Comparison of ENCODE assay signal across 26 cellular contexts in genomic region chr6:46255528-46255927, GRCh38.
DNase-seq lines count a peak whose midpoint lies in the region; ATAC-seq, FAIRE-seq and TF ChIP-seq lines count a peak whose summit lies in the region.
"Had no signal": no experiment of that assay in that cellular context is flagged by ENCODE, and none has a peak within 500 bp of the region (broad histone marks: within the 10 kb centered on the region; RNA-seq: fewer than 3 reads in every experiment).

No MANE protein-coding gene starts in this region.

- TF ChIP-seq POLR2A in right lobe of liver (IDR thresholded peaks at IDR 0.05), result no peak
- TF ChIP-seq POLR2A in HepG2 (IDR thresholded peaks at IDR 0.05; ENCODE audit: insufficient read depth in 1 of 2, low read depth in 2 of 2, low read length in 2 of 2), result no peak
- no peak for TF ChIP-seq POLR2A in esophagus squamous epithelium (IDR thresholded peaks at IDR 0.05)
- TF ChIP-seq POLR2A in suprapubic skin (IDR thresholded peaks at IDR 0.05), result no peak

- ATAC-seq in right lobe of liver, result peak in 3 of 4 donors; percentile 33 to 77 (median 63)
- ATAC-seq in HepG2, result no peak
- no peak for ATAC-seq in HG03520 (IDR thresholded peaks at IDR 0.05; ENCODE audit: unreplicated experiment)
- ATAC-seq: A549, HCT116 had no signal

- TF ChIP-seq CTCF in right lobe of liver (IDR thresholded peaks at IDR 0.05) (no peak), HepG2 (CRISPR knock-in tag; IDR thresholded peaks at IDR 0.05) (no peak), hepatocyte (IDR thresholded peaks at IDR 0.05; ENCODE audit: poor library complexity) (no peak), esophagus squamous epithelium (IDR thresholded peaks at IDR 0.05) (no peak), suprapubic skin (IDR thresholded peaks at IDR 0.05) (no peak)

- H3K4me2 ChIP-seq in HepG2 (ENCODE audit: low read depth, low read length), result no peak overlapping the region
- no peak overlapping the region for H3K4me2 ChIP-seq in hepatocyte
- H3K4me2 ChIP-seq: A549; BLaER1 treated with 17β-estradiol and CSF1 and Interleukin-3, amounts not matched to agents 10 nM and 100 nM had no signal

- intact Hi-C loops in right lobe of liver (cut with DNase I) (no loop called here), HepG2 (cut with micrococcal nuclease; ENCODE audit: unreplicated experiment) (no loop called here), esophagus squamous epithelium (cut with DNase I) (no loop called here)

- no TSS peak for BruUV-seq in HepG2 (replicated peaks; lab: Mats Ljungman, UMichigan)

- H3K79me2 ChIP-seq in HepG2 (ENCODE audit: insufficient read depth, low read length), result no peaks in the 10 kb centered on the region
- H3K79me2 ChIP-seq in hepatocyte, result no peaks in the 10 kb centered on the region

- H3K4me3 ChIP-seq in right lobe of liver (no peak overlapping the region), HepG2 (replicated peaks in 1 of 3; ENCODE audit: insufficient read depth in 1 of 3, low read depth in 2 of 3, low read length in 3 of 3) (no peak overlapping the region), hepatocyte (no peak overlapping the region), esophagus squamous epithelium (no peak overlapping the region), suprapubic skin (no peak overlapping the region)
- H3K4me3 ChIP-seq: A549; BLaER1 treated with 17β-estradiol and CSF1 and Interleukin-3, amounts not matched to agents 10 nM and 100 nM; GM23248 had no signal

- WGBS in right lobe of liver (ENCODE audit: insufficient coverage, low coverage, low lambda C conversion rate, missing lambda C conversion rate), result 82% methylated on average over 3 of the region's 5 CpGs
- 2% methylated on average over 5 of the region's 5 CpGs for WGBS in HepG2 (ENCODE audit: low lambda C conversion rate)
- WGBS in hepatocyte (ENCODE audit: low lambda C conversion rate, missing lambda C conversion rate), result 82% methylated on average over 5 of the region's 5 CpGs
- WGBS in esophagus squamous epithelium, 2 donors, result 60 to 66% methylated on average over 5 of the region's 5 CpGs
- WGBS in suprapubic skin, result 59% methylated on average over 5 of the region's 5 CpGs

- in situ Hi-C loops in HepG2 (cut with HindIII; ENCODE audit: extremely low pct_ligation_motif_present, low pct_unique_long_range_greater_than_20kb), result no loop called here

- FAIRE-seq in HepG2 (lab: Jason Lieb, UNC), result no peak
- FAIRE-seq: A549, GM12891, GM18507 had no signal

- no peak for DNase-seq in right lobe of liver
- no peak for DNase-seq in HepG2 (ENCODE audit: low spot score)
- peak; percentile 11 for DNase-seq in amniotic epithelial cell (ENCODE audit: low read depth)
- no peak for DNase-seq in hepatocyte (ENCODE audit: low spot score)
- no peak for DNase-seq in esophagus squamous epithelium (lab: John Stamatoyannopoulos, UW)
- DNase-seq in A172 (ENCODE audit: low spot score), result no peak
- DNase-seq in suprapubic skin (ENCODE audit: low spot score in 2 of 2), result no peak
- DNase-seq: ACHN; AML-193; BE2C; Calu3; CD4-positive, alpha-beta T cell; CD8-positive, alpha-beta memory T cell; COR-L47; DMS53; DMS79 treated with DMSO at 0.1 percent for 48 hours; GF-D8; GM23248; H9 had no signal

- no peaks in the 10 kb centered on the region for H3K4me1 ChIP-seq in right lobe of liver
- no peaks in the 10 kb centered on the region for H3K4me1 ChIP-seq in HepG2 (ENCODE audit: insufficient read depth, low read length)
- H3K4me1 ChIP-seq in hepatocyte (ENCODE audit: insufficient read depth), result no peaks in the 10 kb centered on the region
- no peaks in the 10 kb centered on the region for H3K4me1 ChIP-seq in esophagus squamous epithelium
- H3K4me1 ChIP-seq in suprapubic skin, result peaks cover 10% of the 10 kb centered on the region
- H3K4me1 ChIP-seq: A549; BE2C; BLaER1 treated with 17β-estradiol and CSF1 and Interleukin-3, amounts not matched to agents 10 nM and 100 nM had no signal

- no peaks in the 10 kb centered on the region for H3K9me2 ChIP-seq in hepatocyte (replicated peaks; ENCODE audit: insufficient read depth)

- H4K20me1 ChIP-seq in HepG2 (ENCODE audit: insufficient read depth, low read length), result no peaks in the 10 kb centered on the region
- H4K20me1 ChIP-seq in hepatocyte (ENCODE audit: insufficient read depth, poor library complexity, severe bottlenecking), result no peaks in the 10 kb centered on the region
- H4K20me1 ChIP-seq: BLaER1 treated with 17β-estradiol and CSF1 and Interleukin-3, amounts not matched to agents 10 nM and 100 nM had no signal

- H3K9me3 ChIP-seq in right lobe of liver, result no peaks in the 10 kb centered on the region
- H3K9me3 ChIP-seq in HepG2 (ENCODE audit: low read length), result no peaks in the 10 kb centered on the region
- no peaks in the 10 kb centered on the region for H3K9me3 ChIP-seq in hepatocyte (ENCODE audit: low read depth)
- no peaks in the 10 kb centered on the region for H3K9me3 ChIP-seq in esophagus squamous epithelium
- H3K9me3 ChIP-seq in suprapubic skin, result no peaks in the 10 kb centered on the region
- H3K9me3 ChIP-seq: A549, BE2C had no signal

- H3K27me3 ChIP-seq in right lobe of liver (no peaks in the 10 kb centered on the region), HepG2 (ENCODE audit: control insufficient read depth in 1 of 2, insufficient read depth in 2 of 2, low read length in 2 of 2) (no peaks in the 10 kb centered on the region), hepatocyte (no peaks in the 10 kb centered on the region), esophagus squamous epithelium (no peaks in the 10 kb centered on the region), suprapubic skin (no peaks in the 10 kb centered on the region)
- H3K27me3 ChIP-seq: BE2C; BLaER1 treated with 17β-estradiol and CSF1 and Interleukin-3, amounts not matched to agents 10 nM and 100 nM had no signal

- CTCF ChIA-PET in HepG2 (lab: Yijun Ruan, JAX; ENCODE audit: low intra/inter-chr PET ratio, low total read pairs), result no interaction called here

- H3K36me3 ChIP-seq in right lobe of liver (no peaks in the 10 kb centered on the region), HepG2 (replicated peaks in 1 of 2; ENCODE audit: control insufficient read depth in 1 of 2, insufficient read depth in 2 of 2, low read length in 2 of 2) (no peaks in the 10 kb centered on the region), hepatocyte (replicated peaks; ENCODE audit: insufficient read depth, low read depth) (no peaks in the 10 kb centered on the region), esophagus squamous epithelium (no peaks in the 10 kb centered on the region), suprapubic skin (no peaks in the 10 kb centered on the region)
- H3K36me3 ChIP-seq: BE2C; BLaER1 treated with 17β-estradiol and CSF1 and Interleukin-3, amounts not matched to agents 10 nM and 100 nM had no signal

- H2AFZ ChIP-seq in HepG2 (ENCODE audit: low read length), result no peak overlapping the region
- no peak overlapping the region for H2AFZ ChIP-seq in hepatocyte
- H2AFZ ChIP-seq: GM23248 had no signal

- H3K27ac ChIP-seq in right lobe of liver (no peak overlapping the region), HepG2 (ENCODE audit: extremely low read length, insufficient read depth, low read length) (no peak overlapping the region), hepatocyte (peak overlapping the region; percentile 14), esophagus squamous epithelium (no peak overlapping the region), suprapubic skin (no peak overlapping the region)
- H3K27ac ChIP-seq: 22Rv1; A549; BLaER1 treated with 17β-estradiol and CSF1 and Interleukin-3, amounts not matched to agents 10 nM and 100 nM; GM23248 had no signal

- no peak overlapping the region for H3K9ac ChIP-seq in HepG2 (ENCODE audit: insufficient read depth, low read depth, low read length)
- H3K9ac ChIP-seq: BLaER1 treated with 17β-estradiol and CSF1 and Interleukin-3, amounts not matched to agents 10 nM and 100 nM; GM23248 had no signal

- no peak for TF ChIP-seq EP300 in HepG2 (IDR thresholded peaks at IDR 0.05; ENCODE audit: low read depth in 2 of 2, low read length in 2 of 2)
- no peak for TF ChIP-seq EP300 in HepG2 (CRISPR knock-in tag; IDR thresholded peaks at IDR 0.05; ENCODE audit: borderline replicate concordance)
- no peak for TF ChIP-seq EP300 in suprapubic skin (IDR thresholded peaks at IDR 0.05)

- POLR2A ChIA-PET in HepG2 (lab: Yijun Ruan, JAX), result no interaction called here

- no peak for TF ChIP-seq RAD21 in HepG2 (CRISPR knock-in tag; IDR thresholded peaks at IDR 0.05)

TF ChIP-seq in HepG2, 621 proteins besides CTCF, POLR2A, EP300 and RAD21 (continues in another document):
- TF ChIP-seq ZC3H4 (CRISPR knock-in tag; IDR thresholded peaks at IDR 0.05; ENCODE audit: borderline replicate concordance) (no peak), PCBP1 (IDR thresholded peaks at IDR 0.05; ENCODE audit: borderline replicate concordance, low read depth, low read length) (no peak), RFX3 (CRISPR knock-in tag; IDR thresholded peaks at IDR 0.05) (no peak), ZNF329 (CRISPR knock-in tag; IDR thresholded peaks at IDR 0.05; ENCODE audit: low read depth) (no peak), EZH2 (conservative IDR thresholded peaks at IDR 0.05; ENCODE audit: low read depth, low read length) (no peak), REL (CRISPR knock-in tag; conservative IDR thresholded peaks at IDR 0.05) (no peak), TBL1XR1 (IDR thresholded peaks at IDR 0.05; ENCODE audit: borderline replicate concordance, low read length, partially characterized antibody) (no peak), ZKSCAN8 (CRISPR knock-in tag; IDR thresholded peaks at IDR 0.05; ENCODE audit: borderline replicate concordance) (no peak)
- TF ChIP-seq, protein P1, sequence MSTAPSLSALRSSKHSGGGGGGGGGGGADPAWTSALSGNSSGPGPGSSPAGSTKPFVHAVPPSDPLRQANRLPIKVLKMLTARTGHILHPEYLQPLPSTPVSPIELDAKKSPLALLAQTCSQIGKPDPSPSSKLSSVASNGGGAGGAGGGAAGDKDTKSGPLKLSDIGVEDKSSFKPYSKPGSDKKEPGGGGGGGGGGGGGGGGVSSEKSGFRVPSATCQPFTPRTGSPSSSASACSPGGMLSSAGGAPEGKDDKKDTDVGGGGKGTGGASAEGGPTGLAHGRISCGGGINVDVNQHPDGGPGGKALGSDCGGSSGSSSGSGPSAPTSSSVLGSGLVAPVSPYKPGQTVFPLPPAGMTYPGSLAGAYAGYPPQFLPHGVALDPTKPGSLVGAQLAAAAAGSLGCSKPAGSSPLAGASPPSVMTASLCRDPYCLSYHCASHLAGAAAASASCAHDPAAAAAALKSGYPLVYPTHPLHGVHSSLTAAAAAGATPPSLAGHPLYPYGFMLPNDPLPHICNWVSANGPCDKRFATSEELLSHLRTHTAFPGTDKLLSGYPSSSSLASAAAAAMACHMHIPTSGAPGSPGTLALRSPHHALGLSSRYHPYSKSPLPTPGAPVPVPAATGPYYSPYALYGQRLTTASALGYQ (CRISPR knock-in tag; IDR thresholded peaks at IDR 0.05), result no peak

Comparison
In these comparisons a context has a peak if more than half of its experiments do, and no peak if none do; other contexts are left out.
1. ATAC-seq: peak in right lobe of liver (3 of 4); none in HepG2 (single experiment) and HG03520 (single experiment).